Comparison of ENCODE assay signal across 3 cellular contexts in the genomic region with DNA sequence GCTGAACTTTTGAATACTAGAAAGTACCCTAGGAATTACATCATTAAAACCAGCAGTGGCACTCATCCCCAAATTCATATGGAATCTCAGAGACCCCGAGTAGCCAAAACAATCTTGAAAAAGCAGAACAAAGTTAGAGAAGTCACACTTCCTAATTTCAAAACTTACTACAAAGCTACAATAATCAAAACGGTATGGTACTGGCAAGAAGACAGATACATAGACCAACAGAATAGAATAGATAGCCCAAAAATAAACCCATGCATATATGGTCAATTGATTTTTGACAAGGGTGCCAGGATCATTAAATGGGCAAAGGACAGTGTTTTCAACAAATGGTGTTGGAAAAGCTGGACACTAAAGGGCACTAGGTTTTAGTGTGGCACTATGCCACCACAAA.
TF ChIP-seq lines count a peak whose summit lies in the region.

No MANE protein-coding gene starts in this region.

TF ChIP-seq in HCT116, 20 proteins besides CTCF, POLR2A, EP300 and RAD21 (continued from another document):
- TF ChIP-seq, protein P1, sequence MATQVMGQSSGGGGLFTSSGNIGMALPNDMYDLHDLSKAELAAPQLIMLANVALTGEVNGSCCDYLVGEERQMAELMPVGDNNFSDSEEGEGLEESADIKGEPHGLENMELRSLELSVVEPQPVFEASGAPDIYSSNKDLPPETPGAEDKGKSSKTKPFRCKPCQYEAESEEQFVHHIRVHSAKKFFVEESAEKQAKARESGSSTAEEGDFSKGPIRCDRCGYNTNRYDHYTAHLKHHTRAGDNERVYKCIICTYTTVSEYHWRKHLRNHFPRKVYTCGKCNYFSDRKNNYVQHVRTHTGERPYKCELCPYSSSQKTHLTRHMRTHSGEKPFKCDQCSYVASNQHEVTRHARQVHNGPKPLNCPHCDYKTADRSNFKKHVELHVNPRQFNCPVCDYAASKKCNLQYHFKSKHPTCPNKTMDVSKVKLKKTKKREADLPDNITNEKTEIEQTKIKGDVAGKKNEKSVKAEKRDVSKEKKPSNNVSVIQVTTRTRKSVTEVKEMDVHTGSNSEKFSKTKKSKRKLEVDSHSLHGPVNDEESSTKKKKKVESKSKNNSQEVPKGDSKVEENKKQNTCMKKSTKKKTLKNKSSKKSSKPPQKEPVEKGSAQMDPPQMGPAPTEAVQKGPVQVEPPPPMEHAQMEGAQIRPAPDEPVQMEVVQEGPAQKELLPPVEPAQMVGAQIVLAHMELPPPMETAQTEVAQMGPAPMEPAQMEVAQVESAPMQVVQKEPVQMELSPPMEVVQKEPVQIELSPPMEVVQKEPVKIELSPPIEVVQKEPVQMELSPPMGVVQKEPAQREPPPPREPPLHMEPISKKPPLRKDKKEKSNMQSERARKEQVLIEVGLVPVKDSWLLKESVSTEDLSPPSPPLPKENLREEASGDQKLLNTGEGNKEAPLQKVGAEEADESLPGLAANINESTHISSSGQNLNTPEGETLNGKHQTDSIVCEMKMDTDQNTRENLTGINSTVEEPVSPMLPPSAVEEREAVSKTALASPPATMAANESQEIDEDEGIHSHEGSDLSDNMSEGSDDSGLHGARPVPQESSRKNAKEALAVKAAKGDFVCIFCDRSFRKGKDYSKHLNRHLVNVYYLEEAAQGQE (IDR thresholded peaks at IDR 0.05; ENCODE audit: low read depth): no peak

TF ChIP-seq in K562, 482 proteins besides CTCF, POLR2A, EP300 and RAD21 (continued from another document and continues in another):
- TF ChIP-seq CBX3 (IDR thresholded peaks at IDR 0.05; ENCODE audit: borderline replicate concordance in 1 of 2, low read length in 2 of 2) (peak; percentile 42 to 58; a peak in 2 of 3 replicates), E2F3 (CRISPR knock-in tag; IDR thresholded peaks at IDR 0.05) (no peak), ELF2 (CRISPR knock-in tag; IDR thresholded peaks at IDR 0.05) (no peak), CBFA2T2 (conservative IDR thresholded peaks at IDR 0.05) (no peak), RCOR1 (IDR thresholded peaks at IDR 0.05; ENCODE audit: borderline replicate concordance in 1 of 2, low read depth in 2 of 2, low read length in 2 of 2) (0 out of 4 replicates have a peak, but pooled peaks of 1 of the 2 experiments have one; percentile 35), SMARCA5 (IDR thresholded peaks at IDR 0.05) (peak; percentile 83; the same call in 1 of the 2 replicates), RBM25 (IDR thresholded peaks at IDR 0.05; ENCODE audit: low read depth, low read length, severe bottlenecking) (peak; percentile 74), ADNP (tag; IDR thresholded peaks at IDR 0.05) (peak; percentile 87), TRIM28 (IDR thresholded peaks at IDR 0.05) (peak; percentile 96), KHSRP (IDR thresholded peaks at IDR 0.05) (no peak), KDM5B (IDR thresholded peaks at IDR 0.05; ENCODE audit: insufficient replicate concordance, low read depth, low read length) (no peak), KDM1A (IDR thresholded peaks at IDR 0.05) (peak; percentile 54 to 75; a peak in 3 of 4 replicates)
- TF ChIP-seq, protein P2, sequence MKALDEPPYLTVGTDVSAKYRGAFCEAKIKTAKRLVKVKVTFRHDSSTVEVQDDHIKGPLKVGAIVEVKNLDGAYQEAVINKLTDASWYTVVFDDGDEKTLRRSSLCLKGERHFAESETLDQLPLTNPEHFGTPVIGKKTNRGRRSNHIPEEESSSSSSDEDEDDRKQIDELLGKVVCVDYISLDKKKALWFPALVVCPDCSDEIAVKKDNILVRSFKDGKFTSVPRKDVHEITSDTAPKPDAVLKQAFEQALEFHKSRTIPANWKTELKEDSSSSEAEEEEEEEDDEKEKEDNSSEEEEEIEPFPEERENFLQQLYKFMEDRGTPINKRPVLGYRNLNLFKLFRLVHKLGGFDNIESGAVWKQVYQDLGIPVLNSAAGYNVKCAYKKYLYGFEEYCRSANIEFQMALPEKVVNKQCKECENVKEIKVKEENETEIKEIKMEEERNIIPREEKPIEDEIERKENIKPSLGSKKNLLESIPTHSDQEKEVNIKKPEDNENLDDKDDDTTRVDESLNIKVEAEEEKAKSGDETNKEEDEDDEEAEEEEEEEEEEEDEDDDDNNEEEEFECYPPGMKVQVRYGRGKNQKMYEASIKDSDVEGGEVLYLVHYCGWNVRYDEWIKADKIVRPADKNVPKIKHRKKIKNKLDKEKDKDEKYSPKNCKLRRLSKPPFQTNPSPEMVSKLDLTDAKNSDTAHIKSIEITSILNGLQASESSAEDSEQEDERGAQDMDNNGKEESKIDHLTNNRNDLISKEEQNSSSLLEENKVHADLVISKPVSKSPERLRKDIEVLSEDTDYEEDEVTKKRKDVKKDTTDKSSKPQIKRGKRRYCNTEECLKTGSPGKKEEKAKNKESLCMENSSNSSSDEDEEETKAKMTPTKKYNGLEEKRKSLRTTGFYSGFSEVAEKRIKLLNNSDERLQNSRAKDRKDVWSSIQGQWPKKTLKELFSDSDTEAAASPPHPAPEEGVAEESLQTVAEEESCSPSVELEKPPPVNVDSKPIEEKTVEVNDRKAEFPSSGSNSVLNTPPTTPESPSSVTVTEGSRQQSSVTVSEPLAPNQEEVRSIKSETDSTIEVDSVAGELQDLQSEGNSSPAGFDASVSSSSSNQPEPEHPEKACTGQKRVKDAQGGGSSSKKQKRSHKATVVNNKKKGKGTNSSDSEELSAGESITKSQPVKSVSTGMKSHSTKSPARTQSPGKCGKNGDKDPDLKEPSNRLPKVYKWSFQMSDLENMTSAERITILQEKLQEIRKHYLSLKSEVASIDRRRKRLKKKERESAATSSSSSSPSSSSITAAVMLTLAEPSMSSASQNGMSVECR (CRISPR knock-in tag; IDR thresholded peaks at IDR 0.05): no peak
- TF ChIP-seq, protein P3, sequence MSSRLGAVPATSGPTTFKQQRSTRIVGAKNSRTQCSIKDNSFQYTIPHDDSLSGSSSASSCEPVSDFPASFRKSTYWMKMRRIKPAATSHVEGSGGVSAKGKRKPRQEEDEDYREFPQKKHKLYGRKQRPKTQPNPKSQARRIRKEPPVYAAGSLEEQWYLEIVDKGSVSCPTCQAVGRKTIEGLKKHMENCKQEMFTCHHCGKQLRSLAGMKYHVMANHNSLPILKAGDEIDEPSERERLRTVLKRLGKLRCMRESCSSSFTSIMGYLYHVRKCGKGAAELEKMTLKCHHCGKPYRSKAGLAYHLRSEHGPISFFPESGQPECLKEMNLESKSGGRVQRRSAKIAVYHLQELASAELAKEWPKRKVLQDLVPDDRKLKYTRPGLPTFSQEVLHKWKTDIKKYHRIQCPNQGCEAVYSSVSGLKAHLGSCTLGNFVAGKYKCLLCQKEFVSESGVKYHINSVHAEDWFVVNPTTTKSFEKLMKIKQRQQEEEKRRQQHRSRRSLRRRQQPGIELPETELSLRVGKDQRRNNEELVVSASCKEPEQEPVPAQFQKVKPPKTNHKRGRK (tag; IDR thresholded peaks at IDR 0.05): no peak
- TF ChIP-seq, protein P4, sequence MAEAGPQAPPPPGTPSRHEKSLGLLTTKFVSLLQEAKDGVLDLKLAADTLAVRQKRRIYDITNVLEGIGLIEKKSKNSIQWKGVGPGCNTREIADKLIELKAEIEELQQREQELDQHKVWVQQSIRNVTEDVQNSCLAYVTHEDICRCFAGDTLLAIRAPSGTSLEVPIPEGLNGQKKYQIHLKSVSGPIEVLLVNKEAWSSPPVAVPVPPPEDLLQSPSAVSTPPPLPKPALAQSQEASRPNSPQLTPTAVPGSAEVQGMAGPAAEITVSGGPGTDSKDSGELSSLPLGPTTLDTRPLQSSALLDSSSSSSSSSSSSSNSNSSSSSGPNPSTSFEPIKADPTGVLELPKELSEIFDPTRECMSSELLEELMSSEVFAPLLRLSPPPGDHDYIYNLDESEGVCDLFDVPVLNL (CRISPR knock-in tag; IDR thresholded peaks at IDR 0.05; ENCODE audit: low read depth): no peak

TF ChIP-seq in SK-N-SH treated with all-trans-retinoic acid at 6 μM for 48 hours, 23 proteins besides CTCF, POLR2A, EP300 and RAD21 (continued from another document):
- TF ChIP-seq, protein P5, sequence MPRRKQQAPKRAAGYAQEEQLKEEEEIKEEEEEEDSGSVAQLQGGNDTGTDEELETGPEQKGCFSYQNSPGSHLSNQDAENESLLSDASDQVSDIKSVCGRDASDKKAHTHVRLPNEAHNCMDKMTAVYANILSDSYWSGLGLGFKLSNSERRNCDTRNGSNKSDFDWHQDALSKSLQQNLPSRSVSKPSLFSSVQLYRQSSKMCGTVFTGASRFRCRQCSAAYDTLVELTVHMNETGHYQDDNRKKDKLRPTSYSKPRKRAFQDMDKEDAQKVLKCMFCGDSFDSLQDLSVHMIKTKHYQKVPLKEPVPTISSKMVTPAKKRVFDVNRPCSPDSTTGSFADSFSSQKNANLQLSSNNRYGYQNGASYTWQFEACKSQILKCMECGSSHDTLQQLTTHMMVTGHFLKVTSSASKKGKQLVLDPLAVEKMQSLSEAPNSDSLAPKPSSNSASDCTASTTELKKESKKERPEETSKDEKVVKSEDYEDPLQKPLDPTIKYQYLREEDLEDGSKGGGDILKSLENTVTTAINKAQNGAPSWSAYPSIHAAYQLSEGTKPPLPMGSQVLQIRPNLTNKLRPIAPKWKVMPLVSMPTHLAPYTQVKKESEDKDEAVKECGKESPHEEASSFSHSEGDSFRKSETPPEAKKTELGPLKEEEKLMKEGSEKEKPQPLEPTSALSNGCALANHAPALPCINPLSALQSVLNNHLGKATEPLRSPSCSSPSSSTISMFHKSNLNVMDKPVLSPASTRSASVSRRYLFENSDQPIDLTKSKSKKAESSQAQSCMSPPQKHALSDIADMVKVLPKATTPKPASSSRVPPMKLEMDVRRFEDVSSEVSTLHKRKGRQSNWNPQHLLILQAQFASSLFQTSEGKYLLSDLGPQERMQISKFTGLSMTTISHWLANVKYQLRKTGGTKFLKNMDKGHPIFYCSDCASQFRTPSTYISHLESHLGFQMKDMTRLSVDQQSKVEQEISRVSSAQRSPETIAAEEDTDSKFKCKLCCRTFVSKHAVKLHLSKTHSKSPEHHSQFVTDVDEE (CRISPR knock-in tag; IDR thresholded peaks at IDR 0.05): no peak
- TF ChIP-seq TCF4 (CRISPR knock-in tag; IDR thresholded peaks at IDR 0.05; ENCODE audit: borderline replicate concordance): no peak
- no peak for TF ChIP-seq RARB (CRISPR knock-in tag; IDR thresholded peaks at IDR 0.05)
- no peak for TF ChIP-seq ESRRG (CRISPR knock-in tag; IDR thresholded peaks at IDR 0.05)
- TF ChIP-seq, protein P6, sequence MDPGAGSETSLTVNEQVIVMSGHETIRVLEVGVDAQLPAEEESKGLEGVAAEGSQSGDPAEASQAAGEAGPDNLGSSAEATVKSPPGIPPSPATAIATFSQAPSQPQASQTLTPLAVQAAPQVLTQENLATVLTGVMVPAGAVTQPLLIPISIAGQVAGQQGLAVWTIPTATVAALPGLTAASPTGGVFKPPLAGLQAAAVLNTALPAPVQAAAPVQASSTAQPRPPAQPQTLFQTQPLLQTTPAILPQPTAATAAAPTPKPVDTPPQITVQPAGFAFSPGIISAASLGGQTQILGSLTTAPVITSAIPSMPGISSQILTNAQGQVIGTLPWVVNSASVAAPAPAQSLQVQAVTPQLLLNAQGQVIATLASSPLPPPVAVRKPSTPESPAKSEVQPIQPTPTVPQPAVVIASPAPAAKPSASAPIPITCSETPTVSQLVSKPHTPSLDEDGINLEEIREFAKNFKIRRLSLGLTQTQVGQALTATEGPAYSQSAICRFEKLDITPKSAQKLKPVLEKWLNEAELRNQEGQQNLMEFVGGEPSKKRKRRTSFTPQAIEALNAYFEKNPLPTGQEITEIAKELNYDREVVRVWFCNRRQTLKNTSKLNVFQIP (CRISPR knock-in tag; IDR thresholded peaks at IDR 0.05; ENCODE audit: borderline replicate concordance, low read depth): no peak
- TF ChIP-seq ZNF8 (CRISPR knock-in tag; IDR thresholded peaks at IDR 0.05): no peak
- no peak for TF ChIP-seq CSDC2 (CRISPR knock-in tag; IDR thresholded peaks at IDR 0.05)
- TF ChIP-seq ZNF70 (CRISPR knock-in tag; IDR thresholded peaks at IDR 0.05): no peak
- no peak for TF ChIP-seq ARNTL (CRISPR knock-in tag; IDR thresholded peaks at IDR 0.05; ENCODE audit: borderline replicate concordance, low read depth)
- TF ChIP-seq SNAI2 (CRISPR knock-in tag; IDR thresholded peaks at IDR 0.05): no peak
- TF ChIP-seq PPARA (CRISPR knock-in tag; IDR thresholded peaks at IDR 0.05; ENCODE audit: borderline replicate concordance): no peak
- TF ChIP-seq ZC3H10 (CRISPR knock-in tag; IDR thresholded peaks at IDR 0.05): no peak
- TF ChIP-seq, protein P7, sequence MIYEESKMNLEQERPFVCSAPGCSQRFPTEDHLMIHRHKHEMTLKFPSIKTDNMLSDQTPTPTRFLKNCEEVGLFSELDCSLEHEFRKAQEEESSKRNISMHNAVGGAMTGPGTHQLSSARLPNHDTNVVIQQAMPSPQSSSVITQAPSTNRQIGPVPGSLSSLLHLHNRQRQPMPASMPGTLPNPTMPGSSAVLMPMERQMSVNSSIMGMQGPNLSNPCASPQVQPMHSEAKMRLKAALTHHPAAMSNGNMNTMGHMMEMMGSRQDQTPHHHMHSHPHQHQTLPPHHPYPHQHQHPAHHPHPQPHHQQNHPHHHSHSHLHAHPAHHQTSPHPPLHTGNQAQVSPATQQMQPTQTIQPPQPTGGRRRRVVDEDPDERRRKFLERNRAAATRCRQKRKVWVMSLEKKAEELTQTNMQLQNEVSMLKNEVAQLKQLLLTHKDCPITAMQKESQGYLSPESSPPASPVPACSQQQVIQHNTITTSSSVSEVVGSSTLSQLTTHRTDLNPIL (CRISPR knock-in tag; IDR thresholded peaks at IDR 0.05; ENCODE audit: low read depth): no peak
- no peak for TF ChIP-seq ZFP30 (CRISPR knock-in tag; IDR thresholded peaks at IDR 0.05)
TF ChIP-seq in SK-N-SH treated with all-trans-retinoic acid at 6 μM for 48 hours: peak in this region for 0.
